Comparison of ENCODE assay signal across 21 cellular contexts in the genomic region with DNA sequence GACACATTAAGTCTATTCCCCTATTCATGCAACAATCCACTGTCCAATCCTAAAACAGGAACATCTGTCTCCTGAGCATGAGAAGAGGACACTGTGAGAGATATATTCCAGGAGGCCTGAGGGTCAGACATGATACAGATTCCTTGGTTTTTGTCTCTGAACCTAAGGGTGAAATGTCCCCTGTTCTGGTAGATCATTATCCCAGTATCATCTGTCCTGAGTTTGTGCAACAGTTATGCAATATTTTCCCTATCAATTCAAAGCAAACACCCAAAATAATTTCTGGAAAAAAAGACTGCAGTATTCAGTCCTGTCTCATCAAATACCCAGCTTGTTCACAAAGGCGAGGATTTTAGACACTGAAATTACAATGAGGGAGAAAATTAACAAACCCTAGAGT.
"Had no signal": no experiment of that assay in that cellular context is flagged by ENCODE, and none has a peak within 500 bp of the region (broad histone marks: within the 10 kb centered on the region; RNA-seq: fewer than 3 reads in every experiment).

No MANE protein-coding gene starts in this region.

- H3K4me3 ChIP-seq: colonic mucosa, esophagus squamous epithelium, gastrocnemius medialis, heart right ventricle, left ventricle myocardium inferior, lower lobe of right lung had no signal

- H3K36me3 ChIP-seq: colonic mucosa, esophagus squamous epithelium, gastrocnemius medialis, heart right ventricle, left ventricle myocardium inferior, lower lobe of right lung had no signal

- DNase-seq: cerebellar nuclear complex; colonic mucosa; cortex of kidney; effector memory CD4-positive, alpha-beta T cell; esophagus squamous epithelium; foreskin fibroblast; foreskin melanocyte; gastrocnemius medialis; glutamatergic neuron; head of caudate nucleus; heart right ventricle; hippocampal formation; left cardiac atrium; left ventricle myocardium inferior; lower lobe of right lung; mesenchymal stem cell; midbrain had no signal

- H3K4me3 Mint-ChIP-seq: dendritic cell treated with granulocyte-macrophage colony-stimulating factor and Interleukin-4, amounts not matched to agents 40 ng/mL and 50 ng/mL, for 4 days had no signal

- FAIRE-seq: endothelial cell of umbilical vein, islet of Langerhans, keratinocyte had no signal

- H3K27ac ChIP-seq: colonic mucosa, esophagus squamous epithelium, gastrocnemius medialis, heart right ventricle, left ventricle myocardium inferior, lower lobe of right lung had no signal

- H3K4me1 ChIP-seq: colonic mucosa, esophagus squamous epithelium, gastrocnemius medialis, heart right ventricle, left ventricle myocardium inferior, lower lobe of right lung had no signal

- H3K9me3 ChIP-seq: colonic mucosa, esophagus squamous epithelium, gastrocnemius medialis, heart right ventricle, left ventricle myocardium inferior, lower lobe of right lung had no signal

- H3K9me3 Mint-ChIP-seq: dendritic cell treated with granulocyte-macrophage colony-stimulating factor and Interleukin-4, amounts not matched to agents 40 ng/mL and 50 ng/mL, for 4 days had no signal

- H3K27ac Mint-ChIP-seq: dendritic cell treated with granulocyte-macrophage colony-stimulating factor and Interleukin-4, amounts not matched to agents 40 ng/mL and 50 ng/mL, for 4 days had no signal

- ATAC-seq: gastrocnemius medialis, heart right ventricle, left cardiac atrium, lower lobe of right lung had no signal

- H3K27me3 ChIP-seq: colonic mucosa, gastrocnemius medialis had no signal
